8 cellular contexts compared by ENCODE assay signal in the genomic region with DNA sequence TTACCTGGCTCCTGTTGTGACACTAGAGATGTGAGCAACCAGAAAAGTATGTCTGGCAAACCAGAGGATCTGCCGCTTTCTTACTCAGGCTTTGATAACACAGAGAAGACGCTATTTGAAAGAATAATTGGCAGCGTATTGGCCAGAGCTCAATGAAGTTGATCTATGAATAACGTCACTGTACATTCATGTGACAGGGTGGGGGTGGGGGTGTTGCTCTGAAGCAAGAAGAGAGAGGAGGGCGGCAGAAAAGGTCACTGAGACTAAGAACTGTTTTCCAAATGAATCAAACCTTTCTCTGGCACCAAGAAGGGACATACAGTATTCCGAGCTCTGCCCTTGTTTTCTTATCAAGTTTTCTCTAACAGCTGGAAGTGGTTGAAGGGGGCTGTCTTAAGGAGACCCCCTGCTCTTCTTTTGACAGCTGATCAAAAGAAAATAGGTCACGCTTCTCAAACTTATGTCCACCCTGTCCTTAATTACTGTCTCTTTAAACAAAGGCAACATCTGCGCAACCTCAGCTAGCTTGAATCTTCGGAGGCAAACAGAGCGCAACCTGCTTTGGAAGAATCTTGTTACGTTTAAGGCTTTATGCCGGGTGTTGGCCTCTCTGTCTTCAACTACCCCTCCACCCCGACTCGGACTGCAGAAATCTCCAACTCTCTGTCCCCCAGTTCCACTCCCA. TPM values are rescaled to one million over a fixed set of nuclear protein-coding genes. Genes with fewer than 3 reads are reported as not detected.
DNase-seq lines count a peak whose midpoint lies in the region; ATAC-seq and TF ChIP-seq lines count a peak whose summit lies in the region.
"Had no signal": no experiment of that assay in that cellular context is flagged by ENCODE, and none has a peak within 500 bp of the region (broad histone marks: within the 10 kb centered on the region; RNA-seq: fewer than 3 reads in every experiment).

No MANE protein-coding gene starts in this region.

- no peaks in the 10 kb centered on the region for H3F3A ChIP-seq in GM23248 (ENCODE audit: insufficient read depth)

- in situ Hi-C loops in GM23248 (cut with MboI), result loop anchor here (25.0 kb wide), 1 partner anchor 571 kb away; no protein-coding TSS in a partner anchor

- H3K4me1 Mint-ChIP-seq in CD4-positive, alpha-beta T cell (ENCODE audit: low read depth), result peaks cover 46% of the 10 kb centered on the region
- H3K4me1 Mint-ChIP-seq in T-helper 17 cell, result peaks cover 10% of the 10 kb centered on the region

- no peak overlapping the region for H3K9ac ChIP-seq in GM23248

- DNase-seq in CD4-positive, alpha-beta T cell, result no peak
- DNase-seq in GM23248 (peak; percentile 6), T-helper 17 cell (no peak), mucosa of gallbladder (ENCODE audit: low spot score) (peak; percentile 67), cerebellar nuclear complex (lab: John Stamatoyannopoulos, UW) (no peak), H4 (ENCODE audit: low spot score) (no peak)
- DNase-seq: activated CD4-positive, alpha-beta T cell treated with anti-CD3 and anti-CD28 coated beads, Interleukin-2, amount 50 U/mL, for 1 hour had no signal

- H3K4me3 ChIP-seq in GM23248, result no peak overlapping the region

- POLR2A ChIA-PET in CD4-positive, alpha-beta T cell (lab: Charles Lee), result no interaction called here

- H3K36me3 Mint-ChIP-seq in CD4-positive, alpha-beta T cell (ENCODE audit: low read depth), result no peaks in the 10 kb centered on the region
- no peaks in the 10 kb centered on the region for H3K36me3 Mint-ChIP-seq in T-helper 17 cell (ENCODE audit: low read depth)

- H4K20me1 ChIP-seq in GM23248 (ENCODE audit: insufficient read depth), result no peaks in the 10 kb centered on the region

- TF ChIP-seq CTCF in CD4-positive, alpha-beta T cell (IDR thresholded peaks at IDR 0.05), result no peak

- H3K79me2 ChIP-seq in GM23248 (ENCODE audit: insufficient read depth), result no peaks in the 10 kb centered on the region

- peaks cover 22% of the 10 kb centered on the region for H3K9me3 ChIP-seq in CD4-positive, alpha-beta T cell (ENCODE audit: control insufficient read depth, low read length)
- H3K9me3 ChIP-seq in GM23248 (ENCODE audit: low read depth) (no peaks in the 10 kb centered on the region), T-helper 17 cell (ENCODE audit: control insufficient read depth, low read length, poor library complexity, severe bottlenecking) (no peaks in the 10 kb centered on the region)

- intact Hi-C loops in CD4-positive, alpha-beta T cell (cut with DNase I, micrococcal nuclease), result no loop called here

- peaks cover 89% of the 10 kb centered on the region for H3K27me3 Mint-ChIP-seq in CD4-positive, alpha-beta T cell
- peaks cover 83% of the 10 kb centered on the region for H3K27me3 Mint-ChIP-seq in T-helper 17 cell

- peaks cover 6% of the 10 kb centered on the region for H3K4me1 ChIP-seq in GM23248 (ENCODE audit: insufficient read depth)

- H3K9me3 Mint-ChIP-seq in CD4-positive, alpha-beta T cell, result no peaks in the 10 kb centered on the region

- H3K36me3 ChIP-seq in GM23248 (ENCODE audit: low read depth), result no peaks in the 10 kb centered on the region

- ATAC-seq in CD4-positive, alpha-beta T cell (ENCODE audit: poor library complexity), result no peak
- no peak for ATAC-seq in T-helper 17 cell
- ATAC-seq in GM21447 (IDR thresholded peaks at IDR 0.05; ENCODE audit: unreplicated experiment), result no peak

- H3K4me2 ChIP-seq in GM23248 (ENCODE audit: unreplicated experiment), result no peak overlapping the region

- CTCF ChIA-PET in CD4-positive, alpha-beta T cell (lab: Charles Lee), result no interaction called here

- H3K4me3 Mint-ChIP-seq in CD4-positive, alpha-beta T cell, result peak overlapping the region; percentile 67
- H3K4me3 Mint-ChIP-seq in T-helper 17 cell, result peak overlapping the region; percentile 25

- no peak overlapping the region for H3K27ac Mint-ChIP-seq in CD4-positive, alpha-beta T cell
- no peak overlapping the region for H3K27ac Mint-ChIP-seq in T-helper 17 cell

- WGBS in GM23248 (ENCODE audit: low coverage in 1 of 2, low lambda C conversion rate in 2 of 2, missing lambda C conversion rate in 2 of 2), 2 experiments, result 9 to 10% methylated on average over 14 of the region's 14 CpGs

- peaks cover 92% of the 10 kb centered on the region for H3K27me3 ChIP-seq in CD4-positive, alpha-beta T cell (ENCODE audit: control insufficient read depth, insufficient read depth, low read length)
- peaks cover 87% of the 10 kb centered on the region for H3K27me3 ChIP-seq in GM23248 (replicated peaks; ENCODE audit: insufficient read depth)

- H3K27ac ChIP-seq in CD4-positive, alpha-beta T cell (ENCODE audit: low read depth, low read length), result no peak overlapping the region
- no peak overlapping the region for H3K27ac ChIP-seq in GM23248

- no peak overlapping the region for H2AFZ ChIP-seq in GM23248

- no peaks in the 10 kb centered on the region for H3K9me2 ChIP-seq in GM23248 (ENCODE audit: insufficient read depth)

RNA-seq across cellular contexts. Expression of gene ONECUT2, which starts 1.5 kb away (rescaled TPM):
- total RNA-seq in CD4-positive, alpha-beta T cell, result not detected
- total RNA-seq in GM23248 (2014; rRNA removed; shearing (Covaris generic)), result not detected in 2 replicates
- polyA plus RNA-seq in GM23248 (2016; fragmentation: Nextera tagmentation; extraction: Ambion mirVana), result 0.01 TPM in 2 replicates
- total RNA-seq in T-helper 17 cell (not detected), mucosa of gallbladder (173 TPM)
- total RNA-seq in H4 (2014; rRNA removed; shearing (Covaris generic)), result 1.3 and 1.4 TPM in 2 replicates

Comparison
In these comparisons a context has a peak if more than half of its experiments do, and no peak if none do; other contexts are left out.
1. DNase-seq: peak in GM23248 (single experiment) and mucosa of gallbladder (single experiment); none in CD4-positive, alpha-beta T cell (0 of 10), T-helper 17 cell (0 of 3), cerebellar nuclear complex (0 of 2) and H4 (single experiment).
2. RNA of gene ONECUT2, which starts 1.5 kb away (total RNA-seq): 173 TPM in mucosa of gallbladder (single experiment); 1.3 to 1.4 TPM in H4, not detected in CD4-positive, alpha-beta T cell, not detected in GM23248 and not detected in T-helper 17 cell; every median in the first group is over 10 times any median in the second.